Comparison of ENCODE assay signal across 22 cellular contexts in the genomic region with DNA sequence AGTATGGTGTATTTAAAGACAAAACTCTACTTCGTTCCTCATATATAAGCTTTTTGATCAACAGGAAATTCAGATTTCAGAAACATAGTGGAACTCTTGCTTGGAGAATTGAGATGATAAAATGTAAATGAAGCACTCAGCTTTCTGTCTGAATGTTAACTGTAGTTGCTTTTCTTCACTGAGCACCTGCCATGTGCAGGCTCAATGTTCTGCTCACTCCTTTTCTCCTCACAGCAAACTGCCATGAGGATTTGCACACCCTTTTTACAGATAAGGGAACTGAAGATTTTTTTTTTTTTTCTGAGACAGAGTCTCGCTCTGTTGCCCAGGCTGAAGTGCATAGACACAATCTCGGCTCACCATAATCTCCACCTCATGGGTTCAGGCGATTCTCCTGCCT. TPM values are rescaled to one million over a fixed set of nuclear protein-coding genes. Genes with fewer than 3 reads are reported as not detected.
DNase-seq lines count a peak whose midpoint lies in the region; ATAC-seq, FAIRE-seq and TF ChIP-seq lines count a peak whose summit lies in the region.
"Had no signal": no experiment of that assay in that cellular context is flagged by ENCODE, and none has a peak within 500 bp of the region (broad histone marks: within the 10 kb centered on the region; RNA-seq: fewer than 3 reads in every experiment).

No MANE protein-coding gene starts in this region.

- POLR2A ChIA-PET in naive thymus-derived CD8-positive, alpha-beta T cell (lab: Charles Lee): interaction anchor here (0.7 kb wide), 1 partner anchor 18 kb away, joined by 3 read pairs; no protein-coding TSS in a partner anchor

- H3K9me3 Mint-ChIP-seq in memory B cell: peaks cover 4% of the 10 kb centered on the region
- H3K9me3 Mint-ChIP-seq in naive thymus-derived CD8-positive, alpha-beta T cell: no peaks in the 10 kb centered on the region
- H3K9me3 Mint-ChIP-seq: CD8-positive, alpha-beta memory T cell had no signal

- TF ChIP-seq POLR2A in GM12891 (IDR thresholded peaks at IDR 0.05; ENCODE audit: low read depth, low read length): no peak
- TF ChIP-seq POLR2A in Raji (IDR thresholded peaks at IDR 0.05; ENCODE audit: insufficient read depth, low read depth, low read length): peak; percentile 38; the same call in 1 of the 2 replicates

- DNase-seq in GM12891 (ENCODE audit: insufficient read length, low spot score) (no peak), NAMALWA (ENCODE audit: low spot score) (peak; percentile 43), memory B cell (ENCODE audit: low spot score in 2 of 2) (no peak)
- no peak for DNase-seq in naive thymus-derived CD8-positive, alpha-beta T cell
- DNase-seq: ACHN; BE2C; C1 segment of cervical spinal cord; CD4-positive, CD25-positive, alpha-beta regulatory T cell; CD8-positive, alpha-beta memory T cell; COR-L47; GDM1; HCEC 1CT; KBM-7 had no signal

- peak; percentile 73 for FAIRE-seq in GM12891 (lab: Jason Lieb, UNC)
- FAIRE-seq: A204.1, D721Med, H54, HepG2 had no signal

- no peak overlapping the region for H3K4me3 Mint-ChIP-seq in memory B cell
- H3K4me3 Mint-ChIP-seq in naive thymus-derived CD8-positive, alpha-beta T cell: no peak overlapping the region
- H3K4me3 Mint-ChIP-seq: CD8-positive, alpha-beta memory T cell; GM23338 had no signal

- H3K4me1 Mint-ChIP-seq in memory B cell: peaks cover 16% of the 10 kb centered on the region
- no peaks in the 10 kb centered on the region for H3K4me1 Mint-ChIP-seq in naive thymus-derived CD8-positive, alpha-beta T cell
- H3K4me1 Mint-ChIP-seq: CD4-positive, CD25-positive, alpha-beta regulatory T cell; CD8-positive, alpha-beta memory T cell had no signal

- H3K27ac Mint-ChIP-seq in memory B cell: no peak overlapping the region
- H3K27ac Mint-ChIP-seq in naive thymus-derived CD8-positive, alpha-beta T cell: no peak overlapping the region
- H3K27ac Mint-ChIP-seq: CD8-positive, alpha-beta memory T cell; GM23338; IgD-negative memory B cell had no signal

- H3K27me3 Mint-ChIP-seq in memory B cell: peaks cover 6% of the 10 kb centered on the region
- H3K27me3 Mint-ChIP-seq in naive thymus-derived CD8-positive, alpha-beta T cell: no peaks in the 10 kb centered on the region
- H3K27me3 Mint-ChIP-seq: CD4-positive, CD25-positive, alpha-beta regulatory T cell; IgD-negative memory B cell had no signal

- ATAC-seq in memory B cell (ENCODE audit: low read depth) (peak; percentile 48), HG03135 (IDR thresholded peaks at IDR 0.05; ENCODE audit: unreplicated experiment) (no peak), GM18867 (IDR thresholded peaks at IDR 0.05; ENCODE audit: unreplicated experiment) (no peak)
- no peak for ATAC-seq in naive thymus-derived CD8-positive, alpha-beta T cell
- ATAC-seq: GM23338, HepG2 had no signal

- peaks cover 6% of the 10 kb centered on the region for H3K36me3 Mint-ChIP-seq in memory B cell
- H3K36me3 Mint-ChIP-seq in naive thymus-derived CD8-positive, alpha-beta T cell: no peaks in the 10 kb centered on the region
- H3K36me3 Mint-ChIP-seq: IgD-negative memory B cell had no signal

TF ChIP-seq in GM12891, 5 proteins besides CTCF, POLR2A, EP300 and RAD21:
- no peak for TF ChIP-seq PAX5 (IDR thresholded peaks at IDR 0.05; ENCODE audit: insufficient read depth, low read length, severe bottlenecking)
- peak; percentile 40; the same call in 1 of the 2 replicates for TF ChIP-seq SPI1 (IDR thresholded peaks at IDR 0.05; ENCODE audit: low read depth, low read length)

RNA-seq across cellular contexts. Expression of gene FOXO1, which starts 28.0 kb away (rescaled TPM):
- 3.0 TPM for polyA plus RNA-seq in GM12891 (2012; ENCODE audit: low read depth, missing spikeins)
- total RNA-seq in naive thymus-derived CD8-positive, alpha-beta T cell: 100 to 1,000 TPM; 101 to 103 TPM
- 100 to 1,000 TPM in 1 of 3 donors, 10 to 100 TPM in 2; 59.1 to 137 (median 86.5) TPM for polyA plus RNA-seq in naive thymus-derived CD8-positive, alpha-beta T cell
